Comparison of ENCODE assay signal across 9 cellular contexts in the genomic region with DNA sequence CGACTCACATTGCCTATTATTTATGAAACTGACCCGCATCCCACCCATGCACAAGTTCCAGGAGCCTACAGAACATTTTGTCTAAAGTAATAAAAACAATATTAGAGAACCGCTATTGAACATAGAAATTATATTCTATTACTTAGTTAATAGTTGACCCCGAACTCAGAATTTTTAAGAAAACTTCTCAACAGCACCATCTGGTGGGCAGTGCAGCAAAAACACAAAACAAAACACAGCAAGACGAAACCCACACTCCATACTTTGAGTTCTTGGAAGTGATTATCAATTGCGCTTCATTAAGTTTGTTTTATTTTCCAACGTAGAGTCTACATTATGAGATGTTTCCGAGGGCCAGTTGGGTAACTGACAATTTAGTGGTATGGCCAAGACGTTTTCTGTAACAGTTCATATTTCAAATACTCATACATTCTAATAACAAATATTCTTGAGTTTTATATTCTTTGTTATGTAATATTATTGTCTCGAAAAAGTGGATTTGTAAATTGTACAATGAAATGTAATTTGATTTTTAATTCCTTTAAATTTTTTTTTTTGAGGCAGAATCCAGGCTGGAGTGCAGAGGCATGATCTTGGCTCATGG. TPM values are rescaled to one million over a fixed set of nuclear protein-coding genes. Genes with fewer than 3 reads are reported as not detected.
A peak's percentile ranks its signal among the peaks of the same experiment; 100 is the strongest.
DNase-seq lines count a peak whose midpoint lies in the region; ATAC-seq, FAIRE-seq and TF ChIP-seq lines count a peak whose summit lies in the region.
"Had no signal": no experiment of that assay in that cellular context is flagged by ENCODE, and none has a peak within 500 bp of the region (broad histone marks: within the 10 kb centered on the region; RNA-seq: fewer than 3 reads in every experiment).

No MANE protein-coding gene starts in this region.

- peak; percentile 79 for TF ChIP-seq CTCF in left ventricle myocardium inferior (IDR thresholded peaks at IDR 0.05; ENCODE audit: borderline replicate concordance)

- H3K27ac ChIP-seq in left ventricle myocardium inferior (replicated peaks) = no peak overlapping the region
- H3K27ac ChIP-seq: epithelial cell of prostate had no signal

- intact Hi-C loops in left ventricle myocardium inferior (cut with micrococcal nuclease) = loop anchor here (2.0 kb wide), 1 partner anchor 302 kb away; no protein-coding TSS in a partner anchor

- DNase-seq in ELR (ENCODE audit: low read depth) = peak; percentile 56
- peak; percentile 63 for DNase-seq in NCI-H2107 (lab: John Stamatoyannopoulos, UW)
- DNase-seq in activated CD4-positive, alpha-beta T cell treated with anti-CD3 and anti-CD28 coated beads, Interleukin-2, amount 50 U/mL, for 1 hour = peak; percentile 14
- peak; percentile 20 for DNase-seq in left ventricle myocardium inferior
- peak; percentile 10 for DNase-seq in stimulated activated CD4-positive, alpha-beta T cell treated with anti-CD3 and anti-CD28 coated beads, Interleukin-1b, Interleukin-23, amount 100 ng/mL, for 48 hours
- no peak for DNase-seq in UCSD-AML1 (lab: John Stamatoyannopoulos, UW; ENCODE audit: unreplicated experiment)

- H3K27me3 ChIP-seq in left ventricle myocardium inferior (ENCODE audit: low read depth) = peaks cover 35% of the 10 kb centered on the region

- no peaks in the 10 kb centered on the region for H3K9me3 ChIP-seq in left ventricle myocardium inferior (replicated peaks)

- no peak for ATAC-seq in GM21526 (IDR thresholded peaks at IDR 0.05; ENCODE audit: low FRiP score, unreplicated experiment)

- H3K36me3 ChIP-seq in left ventricle myocardium inferior = no peaks in the 10 kb centered on the region

- FAIRE-seq in A204.1 (lab: Jason Lieb, UNC) = peak; percentile 93

- peaks cover 10% of the 10 kb centered on the region for H3K4me1 ChIP-seq in left ventricle myocardium inferior

- no peak overlapping the region for H3K4me3 ChIP-seq in left ventricle myocardium inferior

RNA-seq across cellular contexts. Expression of a gene that starts 24.0 kb away (rescaled TPM):
- 1.4 TPM for total RNA-seq in left ventricle myocardium inferior
